Comparison of ENCODE assay signal across 14 cellular contexts in genomic region chr13:109163052-109163413, GRCh38.
DNase-seq lines count a peak whose midpoint lies in the region; ATAC-seq and TF ChIP-seq lines count a peak whose summit lies in the region.
"Had no signal": no experiment of that assay in that cellular context is flagged by ENCODE, and none has a peak within 500 bp of the region (broad histone marks: within the 10 kb centered on the region; RNA-seq: fewer than 3 reads in every experiment).

No MANE protein-coding gene starts in this region.

- DNase-seq in IMR-90 = no peak
- DNase-seq in naive B cell = no peak
- no peak for DNase-seq in DMS 273 (lab: John Stamatoyannopoulos, UW; ENCODE audit: unreplicated experiment)
- DNase-seq in activated CD4-positive, CD25-positive, alpha-beta regulatory T cell (lab: John Stamatoyannopoulos, UW) = no peak
- no peak for DNase-seq in CD4-positive, alpha-beta T cell
- DNase-seq in AG08395 (ENCODE audit: low spot score) = no peak
- DNase-seq: activated CD4-positive, alpha-beta T cell treated with anti-CD3 and anti-CD28 coated beads, Interleukin-2, amount 10 ng/mL, durations not matched to agents 24 days and 14 days; activated effector memory CD4-positive, alpha-beta T cell treated with anti-CD3 and anti-CD28 coated beads, Interleukin-2, amount 50 U/mL, for 16 hours; Kasumi-1; left lung; spleen; transverse colon had no signal

- POLR2A ChIA-PET in IMR-90 (lab: Charles Lee; ENCODE audit: unreplicated experiment) = no interaction called here
- POLR2A ChIA-PET in CD4-positive, alpha-beta T cell (lab: Charles Lee) = no interaction called here

- H3K9me3 ChIP-seq in IMR-90 (ENCODE audit: control insufficient read depth, insufficient read depth, low read length) = no peaks in the 10 kb centered on the region
- no peaks in the 10 kb centered on the region for H3K9me3 ChIP-seq in CD4-positive, alpha-beta T cell (ENCODE audit: control insufficient read depth, low read length)
- H3K9me3 ChIP-seq: left lung, spleen, transverse colon had no signal

- H3K27ac Mint-ChIP-seq in naive B cell = peak overlapping the region in 4 of 6 donors; percentile 24 to 94 (median 61)
- no peak overlapping the region for H3K27ac Mint-ChIP-seq in CD4-positive, alpha-beta T cell
- H3K27ac Mint-ChIP-seq: activated CD4-positive, alpha-beta T cell treated with anti-CD3 and anti-CD28 coated beads, Interleukin-2, amount 10 ng/mL, durations not matched to agents 24 days and 14 days had no signal

- no peaks in the 10 kb centered on the region for H3K36me3 ChIP-seq in IMR-90 (ENCODE audit: control insufficient read depth, insufficient read depth, low read length)
- H3K36me3 ChIP-seq: left lung, spleen, transverse colon had no signal

- intact Hi-C loops in IMR-90 (cut with micrococcal nuclease) = no loop called here
- intact Hi-C loops in CD4-positive, alpha-beta T cell (cut with DNase I, micrococcal nuclease) = no loop called here

- no peak for TF ChIP-seq RAD21 in IMR-90 (IDR thresholded peaks at IDR 0.05; ENCODE audit: low read length)

- peak; percentile 5 for ATAC-seq in GM19324 (IDR thresholded peaks at IDR 0.05; ENCODE audit: low FRiP score, unreplicated experiment)
- peak; percentile 4 for ATAC-seq in HG02623 (IDR thresholded peaks at IDR 0.05; ENCODE audit: unreplicated experiment)
- no peak; the same call in 1 of the 2 replicates for ATAC-seq in IMR-90 (ENCODE audit: low read depth)
- ATAC-seq in naive B cell (ENCODE audit: low read depth in 2 of 2) = no peak
- ATAC-seq in CD4-positive, alpha-beta T cell (ENCODE audit: poor library complexity) = no peak
- ATAC-seq: left lung had no signal

- H3K4me1 Mint-ChIP-seq in naive B cell = peaks cover 10 to 20% (median 17%) of the 10 kb centered on the region in 3 donors
- H3K4me1 Mint-ChIP-seq in CD4-positive, alpha-beta T cell (ENCODE audit: low read depth) = no peaks in the 10 kb centered on the region

- no peak overlapping the region for H2BK20ac ChIP-seq in IMR-90 (ENCODE audit: low read depth, low read length)

- no peaks in the 10 kb centered on the region for H3K9me3 Mint-ChIP-seq in naive B cell
- H3K9me3 Mint-ChIP-seq in CD4-positive, alpha-beta T cell = no peaks in the 10 kb centered on the region
- H3K9me3 Mint-ChIP-seq: activated CD4-positive, alpha-beta T cell treated with anti-CD3 and anti-CD28 coated beads, Interleukin-2, amount 10 ng/mL, durations not matched to agents 24 days and 14 days had no signal

- H3K14ac ChIP-seq in IMR-90 (replicated peaks; ENCODE audit: low read depth, low read length) = no peak overlapping the region

- H3K9ac ChIP-seq in IMR-90 (ENCODE audit: low read depth, low read length) = no peak overlapping the region

- 0 out of 2 replicates have a peak, but pooled peaks cover 2% of the 10 kb centered on the region for H3K9me1 ChIP-seq in IMR-90 (ENCODE audit: insufficient read depth, low read length)

- CTCF ChIA-PET in IMR-90 (lab: Yijun Ruan, JAX) = no interaction called here
- CTCF ChIA-PET in CD4-positive, alpha-beta T cell (lab: Charles Lee) = no interaction called here

- no TSS peak for BruUV-seq in IMR-90 (replicated peaks; lab: Mats Ljungman, UMichigan)

- H2BK120ac ChIP-seq in IMR-90 (ENCODE audit: low read depth, low read length) = no peak overlapping the region

- H2BK5ac ChIP-seq in IMR-90 (ENCODE audit: low read depth, low read length, poor library complexity, severe bottlenecking) = no peak overlapping the region

- peak overlapping the region in 3 of 8 donors; percentile 23 to 72 (median 25) for H3K4me3 Mint-ChIP-seq in naive B cell
- no peak overlapping the region for H3K4me3 Mint-ChIP-seq in CD4-positive, alpha-beta T cell
- H3K4me3 Mint-ChIP-seq: activated CD4-positive, alpha-beta T cell treated with anti-CD3 and anti-CD28 coated beads, Interleukin-2, amount 10 ng/mL, durations not matched to agents 24 days and 14 days had no signal

- no peak for TF ChIP-seq CTCF in IMR-90 (conservative IDR thresholded peaks at IDR 0.05; ENCODE audit: low read depth, low read length)
- TF ChIP-seq CTCF in CD4-positive, alpha-beta T cell (IDR thresholded peaks at IDR 0.05) = no peak

- H2BK15ac ChIP-seq in IMR-90 (ENCODE audit: low read depth, low read length) = 0 out of 3 replicates have a peak overlapping the region, but pooled peaks have one; percentile 20

- H3K27me3 ChIP-seq in IMR-90 (ENCODE audit: control insufficient read depth, insufficient read depth, low read length) = no peaks in the 10 kb centered on the region
- no peaks in the 10 kb centered on the region for H3K27me3 ChIP-seq in CD4-positive, alpha-beta T cell (ENCODE audit: control insufficient read depth, insufficient read depth, low read length)
- H3K27me3 ChIP-seq: left lung, spleen, transverse colon had no signal

- dilution Hi-C loops in IMR-90 (cut with HindIII; ENCODE audit: low sequenced_read_pairs, unreplicated experiment) = no loop called here

- no peak overlapping the region for H3K4ac ChIP-seq in IMR-90 (ENCODE audit: low read depth, low read length)

- no peak overlapping the region for H4K91ac ChIP-seq in IMR-90 (ENCODE audit: insufficient read depth, low read depth, low read length)

- no peak overlapping the region for H2AFZ ChIP-seq in IMR-90 (replicated peaks; ENCODE audit: low read length, poor library complexity)

- H3K36me3 Mint-ChIP-seq in naive B cell = no peaks in the 10 kb centered on the region
- H3K36me3 Mint-ChIP-seq in CD4-positive, alpha-beta T cell (ENCODE audit: low read depth) = no peaks in the 10 kb centered on the region

- peaks cover 22 to 31% (median 23%) of the 10 kb centered on the region in 3 donors for H3K27me3 Mint-ChIP-seq in naive B cell
- peaks cover 9% of the 10 kb centered on the region for H3K27me3 Mint-ChIP-seq in CD4-positive, alpha-beta T cell

- no peak overlapping the region for H3K18ac ChIP-seq in IMR-90 (ENCODE audit: low read depth, low read length)

- no peaks in the 10 kb centered on the region for H3K4me1 ChIP-seq in IMR-90 (ENCODE audit: control insufficient read depth, insufficient read depth, low read length)
- H3K4me1 ChIP-seq: transverse colon had no signal

- no peaks in the 10 kb centered on the region for H3K79me1 ChIP-seq in IMR-90 (ENCODE audit: low read depth in 1 of 2, low read length in 2 of 2)

- WGBS in IMR-90 (ENCODE audit: extremely low coverage in 2 of 2, insufficient read length in 1 of 2), 2 experiments = 80% methylated on average over 1 of the region's 5 CpGs; no CpG with 5 or more reads in 1 of the 2 experiments

- H4K20me1 ChIP-seq in IMR-90 (ENCODE audit: insufficient read depth, low read length) = no peaks in the 10 kb centered on the region

- no peak overlapping the region for H3K56ac ChIP-seq in IMR-90 (ENCODE audit: extremely low read depth, insufficient read depth, low read length)

- H4K8ac ChIP-seq in IMR-90 (ENCODE audit: low read depth in 2 of 2, low read length in 2 of 2) = no peak overlapping the region

- H2AK5ac ChIP-seq in IMR-90 (ENCODE audit: low read depth, low read length) = no peak overlapping the region

- no peak overlapping the region for H3K4me3 ChIP-seq in IMR-90 (ENCODE audit: insufficient read depth, low read depth, low read length)
- H3K4me3 ChIP-seq: left lung, spleen, transverse colon had no signal

- H2AK9ac ChIP-seq in IMR-90 (replicated peaks; ENCODE audit: low read depth, low read length, poor library complexity) = no peak overlapping the region

- H4K5ac ChIP-seq in IMR-90 (ENCODE audit: low read depth, low read length) = no peak overlapping the region

- in situ Hi-C loops in IMR-90 (cut with MboI; ENCODE audit: low sequenced_read_pairs) = no loop called here

- no peak overlapping the region for H3K23ac ChIP-seq in IMR-90 (ENCODE audit: low read depth, low read length)

- no peak for TF ChIP-seq POLR2A in IMR-90 (IDR thresholded peaks at IDR 0.05; ENCODE audit: low read depth, low read length)

- no peak overlapping the region for H3K4me2 ChIP-seq in IMR-90 (ENCODE audit: low read depth, low read length)

- no peak overlapping the region for H3K27ac ChIP-seq in IMR-90 (ENCODE audit: insufficient read depth, low read length)
- H3K27ac ChIP-seq in CD4-positive, alpha-beta T cell (ENCODE audit: low read depth, low read length) = no peak overlapping the region
- H3K27ac ChIP-seq: left lung, transverse colon had no signal

TF ChIP-seq in IMR-90, 13 proteins besides CTCF, POLR2A, EP300 and RAD21:
- no peak for TF ChIP-seq RCOR1 (IDR thresholded peaks at IDR 0.05; ENCODE audit: insufficient replicate concordance, low read length)
- TF ChIP-seq MXI1 (IDR thresholded peaks at IDR 0.05; ENCODE audit: borderline replicate concordance, low read depth, low read length) = no peak
- TF ChIP-seq CEBPB (IDR thresholded peaks at IDR 0.05; ENCODE audit: low read depth, low read length) = no peak

Comparison
In these comparisons a context has a peak if more than half of its experiments do, and no peak if none do; other contexts are left out.
1. ATAC-seq: peak in GM19324 (single experiment) and HG02623 (single experiment); none in IMR-90 (single experiment), naive B cell (0 of 2) and CD4-positive, alpha-beta T cell (single experiment).